23 cellular contexts compared by ENCODE assay signal in the genomic region with DNA sequence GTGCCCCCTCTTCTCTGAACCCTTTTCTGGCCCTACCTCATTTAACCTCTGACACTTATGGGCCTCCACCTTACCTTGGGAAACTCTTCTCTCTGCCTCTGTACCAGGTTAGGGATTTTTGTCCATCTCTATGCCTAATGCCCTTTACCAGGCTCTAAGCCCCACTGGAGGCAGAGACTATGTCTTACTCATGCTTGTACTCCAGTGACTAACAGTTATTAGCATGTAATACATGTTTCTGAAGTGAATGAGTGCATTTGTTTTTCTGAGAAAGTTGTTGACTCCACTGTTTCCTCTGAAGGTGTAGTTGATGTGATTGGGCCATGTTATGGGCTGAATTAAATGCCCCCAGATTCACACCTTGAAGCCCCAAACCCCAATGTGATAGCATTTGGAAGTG.
DNase-seq lines count a peak whose midpoint lies in the region; ATAC-seq and TF ChIP-seq lines count a peak whose summit lies in the region.
"Had no signal": no experiment of that assay in that cellular context is flagged by ENCODE, and none has a peak within 500 bp of the region (broad histone marks: within the 10 kb centered on the region; RNA-seq: fewer than 3 reads in every experiment).

No MANE protein-coding gene starts in this region.

- no peak overlapping the region for H3K9ac ChIP-seq in mammary epithelial cell (ENCODE audit: insufficient read depth, low read length)

- H4K20me1 ChIP-seq in mammary epithelial cell (ENCODE audit: insufficient read depth, low read length) = no peaks in the 10 kb centered on the region

- no peak overlapping the region for H3K4me2 ChIP-seq in mammary epithelial cell (ENCODE audit: insufficient read depth, low read depth, low read length)

- H3K4me1 ChIP-seq in mammary epithelial cell (ENCODE audit: insufficient read depth, low read length) = no peaks in the 10 kb centered on the region
- H3K4me1 ChIP-seq in foreskin keratinocyte = peaks cover 32% of the 10 kb centered on the region

- peak; percentile 9 for DNase-seq in MCF 10A (ENCODE audit: unreplicated experiment)
- DNase-seq in mammary epithelial cell = no peak
- DNase-seq in RPMI7951 (ENCODE audit: low read depth) = peak; percentile 15
- DNase-seq in foreskin keratinocyte = peak; percentile 51 to 67
- no peak for DNase-seq in H4 (ENCODE audit: low spot score)
- no peak for DNase-seq in activated T-cell treated with anti-CD3 and anti-CD28 coated beads, Interleukin-2, amount 50 U/mL, for 1 hour
- DNase-seq in NAMALWA (ENCODE audit: low spot score) = no peak
- DNase-seq: BE2C; CD4-positive, CD25-positive, alpha-beta regulatory T cell; COR-L47; DMS 273 treated with DMSO at 0.1 percent for 48 hours; DND-41; H7; NCI-H1417 treated with DMSO at 0.1 percent for 48 hours; NCI-H1930; NCI-H226; NCI-H524 treated with DMSO at 0.1 percent for 48 hours; PC-3; SJCRH30 had no signal

- BruUV-seq in MCF 10A (replicated peaks; lab: Mats Ljungman, UMichigan) = no TSS peak
- no TSS peak for BruUV-seq in mammary epithelial cell (replicated peaks; lab: Mats Ljungman, UMichigan)

- H3K4me3 ChIP-seq in mammary epithelial cell (replicated peaks in 1 of 3; ENCODE audit: insufficient read depth in 1 of 3, low read depth in 2 of 3, low read length in 3 of 3) = no peak overlapping the region
- H3K4me3 ChIP-seq: GM12878, K562, SJCRH30 had no signal

- intact Hi-C loops in MCF 10A (cut with micrococcal nuclease) (no loop called here), mammary epithelial cell (cut with micrococcal nuclease) (no loop called here)

- H2AFZ ChIP-seq in mammary epithelial cell (ENCODE audit: low read depth, low read length) = no peak overlapping the region

- no peak for TF ChIP-seq CTCF in MCF 10A (IDR thresholded peaks at IDR 0.05; ENCODE audit: unreplicated experiment)
- TF ChIP-seq CTCF in mammary epithelial cell (conservative IDR thresholded peaks at IDR 0.05 in 1 of 2, IDR thresholded peaks at IDR 0.05 in 1 of 2; ENCODE audit: extremely low read depth in 1 of 2, insufficient read depth in 1 of 2, low read depth in 1 of 2, low read length in 2 of 2) = no peak
- TF ChIP-seq CTCF in foreskin keratinocyte (conservative IDR thresholded peaks at IDR 0.05) = no peak

- H3K4me3 Mint-ChIP-seq in MCF 10A (ENCODE audit: unreplicated experiment) = no peak overlapping the region
- H3K4me3 Mint-ChIP-seq: CD4-positive, CD25-positive, alpha-beta regulatory T cell had no signal

- H3K27ac ChIP-seq in mammary epithelial cell (ENCODE audit: insufficient read depth, low read depth, low read length) = no peak overlapping the region
- H3K27ac ChIP-seq in foreskin keratinocyte = no peak overlapping the region
- H3K27ac ChIP-seq: 22Rv1, SJCRH30 had no signal

- H3K36me3 ChIP-seq in mammary epithelial cell (ENCODE audit: insufficient read depth, low read length) = no peaks in the 10 kb centered on the region
- H3K36me3 ChIP-seq: BE2C, SJCRH30 had no signal

- H3K27me3 ChIP-seq in mammary epithelial cell (ENCODE audit: insufficient read depth, low read length) (no peaks in the 10 kb centered on the region), foreskin keratinocyte (no peaks in the 10 kb centered on the region)
- H3K27me3 ChIP-seq: BE2C, SJCRH30 had no signal

- POLR2A ChIA-PET in MCF 10A (lab: Yijun Ruan, JAX) = no interaction called here

- dilution Hi-C loops in mammary epithelial cell (cut with HindIII; ENCODE audit: low sequenced_read_pairs) = no loop called here

- in situ Hi-C loops in mammary epithelial cell (cut with MboI; ENCODE audit: low sequenced_read_pairs in 2 of 2) = no loop called here

- ATAC-seq in foreskin keratinocyte = peak; percentile 86
- ATAC-seq in HG03095 (IDR thresholded peaks at IDR 0.05; ENCODE audit: unreplicated experiment) = no peak
- ATAC-seq: GM12878, K562, PC-3 had no signal

- H3K27me3 Mint-ChIP-seq in MCF 10A (ENCODE audit: insufficient read depth, unreplicated experiment) = no peaks in the 10 kb centered on the region
- H3K27me3 Mint-ChIP-seq: CD4-positive, CD25-positive, alpha-beta regulatory T cell had no signal

- peaks cover 3% of the 10 kb centered on the region for H3K9me3 ChIP-seq in mammary epithelial cell (replicated peaks; ENCODE audit: insufficient read depth, low read length)
- H3K9me3 ChIP-seq: BE2C, SJCRH30 had no signal

- CTCF ChIA-PET in MCF 10A (lab: Yijun Ruan, JAX) (no interaction called here), mammary epithelial cell (lab: Charles Lee; ENCODE audit: low non-redundant PET) (no interaction called here)

- no peaks in the 10 kb centered on the region for H3K36me3 Mint-ChIP-seq in MCF 10A (ENCODE audit: insufficient read depth, unreplicated experiment)
- H3K36me3 Mint-ChIP-seq: CD4-positive, CD25-positive, alpha-beta regulatory T cell had no signal

- H3K9me3 Mint-ChIP-seq in MCF 10A (ENCODE audit: unreplicated experiment) = peaks cover 8% of the 10 kb centered on the region

- no peak overlapping the region for H3K27ac Mint-ChIP-seq in MCF 10A (ENCODE audit: low read depth, unreplicated experiment)
- H3K27ac Mint-ChIP-seq: CD4-positive, CD25-positive, alpha-beta regulatory T cell had no signal

- H3K79me2 ChIP-seq in mammary epithelial cell (ENCODE audit: insufficient read depth, low read length) = no peaks in the 10 kb centered on the region

- H3K4me1 Mint-ChIP-seq in MCF 10A (ENCODE audit: insufficient read depth, unreplicated experiment) = peaks cover 19% of the 10 kb centered on the region
- H3K4me1 Mint-ChIP-seq: CD4-positive, CD25-positive, alpha-beta regulatory T cell had no signal

Comparison
In these comparisons a context has a peak if more than half of its experiments do, and no peak if none do; other contexts are left out.
1. DNase-seq: peak in MCF 10A (single experiment), RPMI7951 (single experiment) and foreskin keratinocyte (2 of 2); none in mammary epithelial cell (single experiment), H4 (single experiment), activated T-cell treated with anti-CD3 and anti-CD28 coated beads, Interleukin-2, amount 50 U/mL, for 1 hour (single experiment) and NAMALWA (single experiment).